8 cellular contexts compared by ENCODE assay signal in the genomic region with DNA sequence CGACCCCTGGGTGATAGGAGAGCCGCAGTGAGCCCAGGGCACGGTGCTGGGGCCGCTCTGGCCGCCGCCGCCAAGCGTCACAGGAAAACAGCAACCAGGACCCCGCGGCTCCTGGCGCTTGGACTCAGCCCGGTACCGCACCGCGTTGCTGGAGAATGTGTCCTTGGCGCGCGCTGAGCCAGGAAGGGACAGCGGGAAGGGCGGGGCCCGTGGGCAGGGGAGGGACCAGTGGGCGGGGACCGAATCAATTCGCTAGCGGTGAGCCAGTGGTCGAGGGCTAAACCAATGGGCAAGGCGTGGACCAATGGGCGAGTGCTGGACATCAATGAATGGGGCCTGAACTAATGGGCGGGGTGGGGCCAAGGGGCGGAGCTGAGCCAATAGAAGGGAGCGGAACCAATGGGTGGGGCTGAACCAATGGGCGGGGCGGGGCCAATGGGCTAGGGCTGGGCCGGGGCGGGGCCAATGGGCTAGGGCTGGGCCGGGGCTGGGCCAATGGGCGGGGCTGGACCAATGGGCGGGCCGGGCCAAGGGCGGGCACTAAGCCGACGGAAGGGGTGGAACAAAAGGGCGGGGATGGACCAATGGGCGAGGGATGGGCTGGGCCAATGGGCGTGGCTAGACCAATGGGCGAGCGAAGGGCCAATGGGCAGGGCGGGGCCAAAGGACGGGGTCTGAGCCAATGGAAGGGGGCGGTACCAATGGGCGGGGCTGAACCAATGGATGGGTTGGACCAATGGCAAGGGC. TPM values are rescaled to one million over a fixed set of nuclear protein-coding genes. Genes with fewer than 3 reads are reported as not detected.
DNase-seq lines count a peak whose midpoint lies in the region; ATAC-seq and TF ChIP-seq lines count a peak whose summit lies in the region.

No MANE protein-coding gene starts in this region.

- CTCF ChIA-PET in activated CD4-positive, alpha-beta T cell treated with anti-CD3 and anti-CD28 coated beads for 36 hours (lab: Charles Lee) = interaction anchor here (1.0 to 1.4 kb wide), 7 partner anchors 8 to 66 kb away, joined by 3 to 5 read pairs (median 3); a partner anchor contains a TSS

- DNase-seq in AG09319 (ENCODE audit: extremely low read depth, low read depth) = peak; percentile 99
- DNase-seq in NCI-H446 treated with DMSO at 0.1 percent for 48 hours (lab: John Stamatoyannopoulos, UW) = peak; percentile 98
- peak; percentile 100 for DNase-seq in activated CD4-positive, alpha-beta T cell treated with anti-CD3 and anti-CD28 coated beads for 36 hours
- DNase-seq in kidney tubule cell (ENCODE audit: low spot score) = peak; percentile 99
- peak; percentile 83 to 98 (median 92) for DNase-seq in stimulated activated CD4-positive, alpha-beta T cell treated with anti-CD3 and anti-CD28 coated beads, Interleukin-1b, Interleukin-23, amount 100 ng/mL, for 24 hours (ENCODE audit: low read depth in 4 of 4, low spot score in 1 of 4)

- H3K27ac Mint-ChIP-seq in activated CD4-positive, alpha-beta T cell treated with anti-CD3 and anti-CD28 coated beads for 36 hours = peak overlapping the region; percentile 47

- H3K27ac ChIP-seq in cingulate gyrus (ENCODE audit: low read depth, low read length) = peak overlapping the region; percentile 87

- ATAC-seq in GM19025 (IDR thresholded peaks at IDR 0.05; ENCODE audit: low read depth, unreplicated experiment) (peak; percentile 63), HG03280 (IDR thresholded peaks at IDR 0.05; ENCODE audit: unreplicated experiment) (peak; percentile 75)
- peak; percentile 81 for ATAC-seq in activated CD4-positive, alpha-beta T cell treated with anti-CD3 and anti-CD28 coated beads for 36 hours

- intact Hi-C loops in activated CD4-positive, alpha-beta T cell treated with anti-CD3 and anti-CD28 coated beads for 36 hours (cut with DNase I, micrococcal nuclease) = loop anchor here (1.0 to 5.0 kb wide), 10 partner anchors 21 to 478 kb away; a partner anchor contains a TSS

- H3K27me3 Mint-ChIP-seq in activated CD4-positive, alpha-beta T cell treated with anti-CD3 and anti-CD28 coated beads for 36 hours = no peaks in the 10 kb centered on the region

- no peak for TF ChIP-seq CTCF in AG09319 (IDR thresholded peaks at IDR 0.05; ENCODE audit: low read depth, low read length)

- H3K4me3 Mint-ChIP-seq in activated CD4-positive, alpha-beta T cell treated with anti-CD3 and anti-CD28 coated beads for 36 hours = peak overlapping the region; percentile 94

- no peaks in the 10 kb centered on the region for H3K36me3 Mint-ChIP-seq in activated CD4-positive, alpha-beta T cell treated with anti-CD3 and anti-CD28 coated beads for 36 hours (ENCODE audit: low read depth)

- no peaks in the 10 kb centered on the region for H3K9me3 Mint-ChIP-seq in activated CD4-positive, alpha-beta T cell treated with anti-CD3 and anti-CD28 coated beads for 36 hours (ENCODE audit: low read depth)

- H3K4me1 Mint-ChIP-seq in activated CD4-positive, alpha-beta T cell treated with anti-CD3 and anti-CD28 coated beads for 36 hours = peaks cover 19% of the 10 kb centered on the region

- POLR2A ChIA-PET in activated CD4-positive, alpha-beta T cell treated with anti-CD3 and anti-CD28 coated beads for 36 hours (lab: Charles Lee) = no interaction called here

RNA-seq across cellular contexts. Expression of a gene that starts 6.3 kb away (rescaled TPM):
- total RNA-seq in activated CD4-positive, alpha-beta T cell treated with anti-CD3 and anti-CD28 coated beads for 36 hours = 10 to 100 TPM; 26.6 to 37.9 TPM

RNA-seq across cellular contexts. Expression of a gene that starts 22.4 kb away (rescaled TPM):
- 10 to 100 TPM; 16.8 to 17.3 TPM for total RNA-seq in activated CD4-positive, alpha-beta T cell treated with anti-CD3 and anti-CD28 coated beads for 36 hours

RNA-seq across cellular contexts. Expression of a gene that starts 47.4 kb away (rescaled TPM):
- total RNA-seq in activated CD4-positive, alpha-beta T cell treated with anti-CD3 and anti-CD28 coated beads for 36 hours = not detected

RNA-seq across cellular contexts. Expression of a gene that starts 58.7 kb away (rescaled TPM):
- total RNA-seq in activated CD4-positive, alpha-beta T cell treated with anti-CD3 and anti-CD28 coated beads for 36 hours = not detected

Comparison
In these comparisons a context has a peak if more than half of its experiments do, and no peak if none do; other contexts are left out.
1. Peak in every context shown above with its lines: DNase-seq, ATAC-seq and H3K27ac ChIP-seq.